In the genomic region with DNA sequence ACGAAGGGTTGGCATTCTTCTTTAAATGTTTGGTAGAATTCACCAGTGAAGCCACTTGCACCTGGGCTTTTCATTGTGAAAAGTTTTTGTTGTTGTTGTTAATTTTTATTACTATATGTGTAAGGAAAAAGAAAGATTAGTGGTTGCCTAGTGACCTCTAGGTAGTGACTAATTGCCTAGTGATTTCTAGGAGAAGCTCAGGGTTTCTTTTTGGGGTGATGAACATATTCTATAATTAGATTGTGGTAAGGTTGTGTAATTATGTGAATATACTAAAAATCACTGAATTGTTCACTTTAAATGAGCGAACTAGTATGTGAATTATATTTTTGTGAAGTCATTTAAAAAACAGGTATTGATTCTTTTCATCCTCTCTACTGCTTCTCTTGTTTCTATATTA, we compare ENCODE assay signal across 14 cellular contexts.
A peak's percentile ranks its signal among the peaks of the same experiment; 100 is the strongest.
DNase-seq lines count a peak whose midpoint lies in the region; ATAC-seq and TF ChIP-seq lines count a peak whose summit lies in the region.
"Had no signal": no experiment of that assay in that cellular context is flagged by ENCODE, and none has a peak within 500 bp of the region (broad histone marks: within the 10 kb centered on the region; RNA-seq: fewer than 3 reads in every experiment).

No MANE protein-coding gene starts in this region.

- ATAC-seq in RWPE2 (ENCODE audit: low read depth): peak; percentile 64
- ATAC-seq in esophagus mucosa: peak; percentile 19
- no peak for ATAC-seq in heart left ventricle
- ATAC-seq: heart right ventricle had no signal

- H3K27ac ChIP-seq in RWPE2 (ENCODE audit: poor library complexity, severe bottlenecking) (no peak overlapping the region), uterus (no peak overlapping the region), heart left ventricle (no peak overlapping the region)
- H3K27ac ChIP-seq: heart right ventricle had no signal

- 70 to 95% (median 95%) methylated on average over 2 of the region's 2 CpGs for WGBS in heart left ventricle, 4 donors

- H3K4me1 ChIP-seq in RWPE2 (ENCODE audit: insufficient read depth, poor library complexity, severe bottlenecking) (peaks cover 23% of the 10 kb centered on the region), uterus (no peaks in the 10 kb centered on the region), heart left ventricle (peaks cover 0 to 28% (median 9%) of the 10 kb centered on the region in 12 donors)

- TF ChIP-seq POLR2A in uterus (IDR thresholded peaks at IDR 0.05): no peak
- no peak for TF ChIP-seq POLR2A in heart left ventricle (IDR thresholded peaks at IDR 0.05)

- intact Hi-C loops in uterus (cut with DNase I; ENCODE audit: low total_unique reads): no loop called here
- intact Hi-C loops in heart left ventricle (cut with DNase I): no loop called here

- no peak overlapping the region for H3K4me3 ChIP-seq in RWPE2 (ENCODE audit: severe bottlenecking)
- no peak overlapping the region for H3K4me3 ChIP-seq in uterus
- no peak overlapping the region for H3K4me3 ChIP-seq in heart left ventricle
- H3K4me3 ChIP-seq: heart right ventricle had no signal

- DNase-seq in AG08396 (ENCODE audit: low spot score): peak; percentile 60
- DNase-seq in GM10266 (ENCODE audit: extremely low spot score): peak; percentile 35
- no peak for DNase-seq in RWPE2 (ENCODE audit: low spot score)
- no peak for DNase-seq in islet precursor cell
- DNase-seq in uterus: no peak
- DNase-seq in inferior parietal cortex (ENCODE audit: extremely low spot score): no peak
- no peak for DNase-seq in heart left ventricle
- DNase-seq: cortex of kidney; heart right ventricle; NCI-H1436; NCI-H510A treated with DMSO at 0.1 percent for 48 hours; SHP77 treated with DMSO at 0.1 percent for 48 hours; stimulated activated CD4-positive, alpha-beta T cell treated with anti-CD3 and anti-CD28 coated beads, Interleukin-4, amount 100 ng/mL, for 4 hours had no signal

- H3K27me3 ChIP-seq in RWPE2 (ENCODE audit: insufficient read depth, poor library complexity, severe bottlenecking) (no peaks in the 10 kb centered on the region), uterus (no peaks in the 10 kb centered on the region), heart left ventricle (no peaks in the 10 kb centered on the region)
- H3K27me3 ChIP-seq: heart right ventricle had no signal

- H3K36me3 ChIP-seq in RWPE2 (ENCODE audit: low read depth) (no peaks in the 10 kb centered on the region), uterus (no peaks in the 10 kb centered on the region), heart left ventricle (no peaks in the 10 kb centered on the region)
- H3K36me3 ChIP-seq: heart right ventricle had no signal

- TF ChIP-seq CTCF in GM10266 (IDR thresholded peaks at IDR 0.05; ENCODE audit: control insufficient read depth, insufficient read depth, low read depth, missing control alignments) (no peak), RWPE2 (IDR thresholded peaks at IDR 0.05; ENCODE audit: poor library complexity, severe bottlenecking) (peak; percentile 4), uterus (IDR thresholded peaks at IDR 0.05) (no peak), heart left ventricle (IDR thresholded peaks at IDR 0.05) (no peak)

- H3K9me3 ChIP-seq in RWPE2 (ENCODE audit: severe bottlenecking): no peaks in the 10 kb centered on the region
- no peaks in the 10 kb centered on the region for H3K9me3 ChIP-seq in uterus
- H3K9me3 ChIP-seq in heart left ventricle: peaks cover 0 to 3% (median 0%) of the 10 kb centered on the region in 12 donors

Comparison
In these comparisons a context has a peak if more than half of its experiments do, and no peak if none do; other contexts are left out.
1. DNase-seq: peak in AG08396 (single experiment) and GM10266 (single experiment); none in RWPE2 (single experiment), islet precursor cell (single experiment), uterus (0 of 2), inferior parietal cortex (single experiment) and heart left ventricle (0 of 5).
2. ATAC-seq: peak in RWPE2 (single experiment) and esophagus mucosa (single experiment); none in heart left ventricle (0 of 4).